In the genomic region with DNA sequence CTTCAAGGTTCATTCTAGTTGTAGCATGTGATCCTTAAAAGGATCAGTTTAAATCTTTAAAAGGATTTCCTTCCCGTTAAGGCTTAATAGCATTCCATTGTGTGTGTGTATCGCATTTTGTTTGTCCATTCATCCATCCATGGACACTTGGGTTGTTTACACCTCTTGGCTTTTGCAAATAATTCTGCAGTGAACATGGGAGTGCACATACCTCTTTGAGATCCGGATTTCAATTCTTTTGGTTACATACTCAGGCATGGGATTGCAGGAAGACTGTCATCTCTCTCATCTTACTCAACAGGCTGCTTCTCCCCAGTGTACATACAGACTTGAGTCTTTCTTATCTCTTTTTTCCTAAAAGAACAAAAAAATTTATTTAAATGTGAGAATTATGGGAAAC, we compare ENCODE assay signal across 32 cellular contexts. TPM values are rescaled to one million over a fixed set of nuclear protein-coding genes. Genes with fewer than 3 reads are reported as not detected.
DNase-seq lines count a peak whose midpoint lies in the region; TF ChIP-seq lines count a peak whose summit lies in the region.
"Had no signal": no experiment of that assay in that cellular context is flagged by ENCODE, and none has a peak within 500 bp of the region (broad histone marks: within the 10 kb centered on the region; RNA-seq: fewer than 3 reads in every experiment).

No MANE protein-coding gene starts in this region.

- no peaks in the 10 kb centered on the region for H3K27me3 ChIP-seq in thyroid gland

- DNase-seq in NCI-H345 (lab: John Stamatoyannopoulos, UW) (peak; percentile 13), NCI-H345 treated with DMSO at 0.1 percent for 48 hours (lab: John Stamatoyannopoulos, UW; ENCODE audit: unreplicated experiment) (no peak), chondrocyte (ENCODE audit: low spot score) (no peak), thyroid gland (no peak), HuH-7 (ENCODE audit: low spot score) (no peak)
- DNase-seq in activated naive CD4-positive, alpha-beta T cell treated with anti-CD3 and anti-CD28 coated beads for 36 hours: no peak
- DNase-seq in activated CD4-positive, alpha-beta T cell treated with anti-CD3 and anti-CD28 coated beads for 4 hours: no peak
- DNase-seq: activated CD4-positive, alpha-beta T cell treated with anti-CD3 and anti-CD28 coated beads for 48 hours; GOT3; KG1; midbrain; MM.1S; naive B cell; NCI-H1105 treated with DMSO at 0.1 percent for 48 hours; NCI-H1930; NCI-H226; NCI-H774; occipital lobe; SIG-M5; stimulated activated naive CD4-positive, alpha-beta T cell treated with Interleukin-2 at 50 U/mL for 16 hours had no signal

- no peaks in the 10 kb centered on the region for H3K27me3 Mint-ChIP-seq in chondrocyte (ENCODE audit: low read depth)
- H3K27me3 Mint-ChIP-seq in nephron (ENCODE audit: low read depth): peaks cover 3% of the 10 kb centered on the region
- H3K27me3 Mint-ChIP-seq in activated naive CD4-positive, alpha-beta T cell treated with anti-CD3 and anti-CD28 coated beads for 36 hours (ENCODE audit: low read depth): peaks cover 18% of the 10 kb centered on the region

- H3K4me3 Mint-ChIP-seq in chondrocyte (ENCODE audit: unreplicated experiment): peak overlapping the region; percentile 2
- no peak overlapping the region for H3K4me3 Mint-ChIP-seq in nephron
- no peak overlapping the region for H3K4me3 Mint-ChIP-seq in activated naive CD4-positive, alpha-beta T cell treated with anti-CD3 and anti-CD28 coated beads for 36 hours
- H3K4me3 Mint-ChIP-seq: naive B cell; T-helper 2 cell treated with Interferon-gamma antibody and Interleukin-4, amounts not matched to agents 5 μg/mL and 100 μg/mL, for 36 hours had no signal

- no peak for TF ChIP-seq POLR2A in thyroid gland (IDR thresholded peaks at IDR 0.05)

- no peaks in the 10 kb centered on the region for H3K9me3 ChIP-seq in thyroid gland

- H3K27ac Mint-ChIP-seq in chondrocyte (ENCODE audit: unreplicated experiment) (peak overlapping the region; percentile 88), nephron (peak overlapping the region; percentile 92 to 97 (median 94))
- H3K27ac Mint-ChIP-seq in activated naive CD4-positive, alpha-beta T cell treated with anti-CD3 and anti-CD28 coated beads for 36 hours: no peak overlapping the region
- H3K27ac Mint-ChIP-seq: activated naive CD4-positive, alpha-beta T cell treated with anti-CD3 and anti-CD28 coated beads, Interleukin-2, amount 50 U/mL, for 72 hours; naive B cell; T-helper 2 cell treated with Interferon-gamma antibody and Interleukin-4, amounts not matched to agents 5 μg/mL and 100 μg/mL, for 36 hours had no signal

- H3K36me3 Mint-ChIP-seq in chondrocyte (ENCODE audit: low read depth) (peaks cover 6% of the 10 kb centered on the region), nephron (ENCODE audit: low read depth) (peaks cover 51% of the 10 kb centered on the region)
- H3K36me3 Mint-ChIP-seq in activated naive CD4-positive, alpha-beta T cell treated with anti-CD3 and anti-CD28 coated beads for 36 hours (ENCODE audit: low read depth): no peaks in the 10 kb centered on the region
- H3K36me3 Mint-ChIP-seq: activated naive CD4-positive, alpha-beta T cell treated with anti-CD3 and anti-CD28 coated beads, Interleukin-2, amount 50 U/mL, for 72 hours; naive B cell had no signal

- no peaks in the 10 kb centered on the region for H3K36me3 ChIP-seq in thyroid gland

- intact Hi-C loops in thyroid gland (cut with DNase I): no loop called here
- intact Hi-C loops in activated naive CD4-positive, alpha-beta T cell treated with anti-CD3 and anti-CD28 coated beads for 36 hours (cut with micrococcal nuclease): no loop called here

- CTCF ChIA-PET in activated naive CD4-positive, alpha-beta T cell treated with anti-CD3 and anti-CD28 coated beads for 36 hours (lab: Charles Lee): no interaction called here

- H3K9me3 Mint-ChIP-seq in chondrocyte (ENCODE audit: low read depth) (no peaks in the 10 kb centered on the region), nephron (peaks cover 10% of the 10 kb centered on the region)
- no peaks in the 10 kb centered on the region for H3K9me3 Mint-ChIP-seq in activated naive CD4-positive, alpha-beta T cell treated with anti-CD3 and anti-CD28 coated beads for 36 hours
- H3K9me3 Mint-ChIP-seq: T-helper 2 cell treated with Interferon-gamma antibody and Interleukin-4, amounts not matched to agents 5 μg/mL and 100 μg/mL, for 36 hours had no signal

- peaks cover 87% of the 10 kb centered on the region for H3K4me1 Mint-ChIP-seq in chondrocyte (ENCODE audit: low read depth)
- H3K4me1 Mint-ChIP-seq in nephron: peaks cover 73% of the 10 kb centered on the region
- H3K4me1 Mint-ChIP-seq in activated naive CD4-positive, alpha-beta T cell treated with anti-CD3 and anti-CD28 coated beads for 36 hours (ENCODE audit: low read depth): no peaks in the 10 kb centered on the region
- H3K4me1 Mint-ChIP-seq: naive B cell had no signal

- TF ChIP-seq CTCF in chondrocyte (IDR thresholded peaks at IDR 0.05): no peak
- TF ChIP-seq CTCF in nephron (IDR thresholded peaks at IDR 0.05; ENCODE audit: unreplicated experiment in 3 of 3): no peak
- no peak for TF ChIP-seq CTCF in thyroid gland (IDR thresholded peaks at IDR 0.05)

- peak overlapping the region; percentile 88 to 98 (median 94) for H3K27ac ChIP-seq in thyroid gland

- no peak overlapping the region for H3K4me3 ChIP-seq in thyroid gland (replicated peaks in 1 of 3)
- H3K4me3 ChIP-seq: skin epidermis had no signal

- H3K4me1 ChIP-seq in thyroid gland: peaks cover 49 to 64% of the 10 kb centered on the region in 2 donors

- WGBS in thyroid gland, 2 donors: 39 to 45% methylated on average over 3 of the region's 3 CpGs

RNA-seq across cellular contexts. Expression of gene RNF113B, which starts 1.2 kb away (rescaled TPM):
- total RNA-seq in chondrocyte: not detected in 3 replicates
- total RNA-seq in thyroid gland: not detected
- total RNA-seq in activated naive CD4-positive, alpha-beta T cell treated with anti-CD3 and anti-CD28 coated beads for 36 hours: not detected
- total RNA-seq: A172; activated CD8-positive, alpha-beta memory T cell treated with anti-CD3 and anti-CD28 coated beads for 36 hours; activated naive CD4-positive, alpha-beta T cell treated with anti-CD3 and anti-CD28 coated beads, Interleukin-2, amount 50 U/mL, for 72 hours; bronchial epithelial cell; Daoy; liver; occipital lobe; pulmonary artery endothelial cell; temporal lobe; urinary bladder had no signal

RNA-seq across cellular contexts. Expression of gene FARP1, which starts 32.9 kb away (rescaled TPM):
- total RNA-seq in chondrocyte (237 to 331 TPM (median 328 TPM) in 3 replicates), thyroid gland (100 to 1,000 TPM; 103 to 172 (median 129) TPM)
- under 1 TPM; 0.27 to 0.38 TPM for total RNA-seq in activated naive CD4-positive, alpha-beta T cell treated with anti-CD3 and anti-CD28 coated beads for 36 hours

Comparison
In these comparisons a context has a peak if more than half of its experiments do, and no peak if none do; other contexts are left out.
1. RNA of gene FARP1, which starts 32.9 kb away (total RNA-seq): 237 to 331 TPM in chondrocyte and 103 to 172 TPM in thyroid gland; 0.27 to 0.38 TPM in activated naive CD4-positive, alpha-beta T cell treated with anti-CD3 and anti-CD28 coated beads for 36 hours; every median in the first group is over 10 times any median in the second.